In the genomic region with DNA sequence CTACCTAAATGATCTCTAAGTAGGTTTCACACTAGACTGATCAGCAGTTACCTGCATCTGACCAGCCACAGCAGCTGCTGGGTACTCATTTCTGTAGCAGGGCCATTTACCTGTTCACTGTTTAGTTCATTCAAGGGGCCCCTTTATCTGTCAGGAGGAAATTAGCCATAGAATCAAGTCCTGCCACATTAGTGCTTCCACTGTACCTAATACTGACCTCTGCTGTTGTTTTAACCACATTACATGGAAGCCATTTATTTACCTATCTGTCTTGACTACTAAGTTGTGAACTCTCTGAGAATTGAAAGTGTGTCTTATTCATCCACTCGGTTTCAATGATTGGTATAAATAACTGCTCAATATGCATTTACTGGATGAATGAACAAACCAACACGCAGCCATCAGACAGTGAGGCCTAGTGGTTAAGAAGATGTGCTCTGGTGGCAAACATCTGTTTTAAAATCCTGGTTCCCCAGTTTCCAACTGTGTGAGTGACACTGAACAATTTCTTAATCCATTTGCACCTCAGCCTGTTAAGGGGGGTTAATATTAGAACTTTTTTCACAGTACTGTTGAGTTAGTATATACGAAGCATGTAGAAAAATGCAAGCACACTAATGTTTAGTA, we compare ENCODE assay signal across 9 cellular contexts. TPM values are rescaled to one million over a fixed set of nuclear protein-coding genes. Genes with fewer than 3 reads are reported as not detected.
A peak's percentile ranks its signal among the peaks of the same experiment; 100 is the strongest.
DNase-seq lines count a peak whose midpoint lies in the region; ATAC-seq and TF ChIP-seq lines count a peak whose summit lies in the region.
"Had no signal": no experiment of that assay in that cellular context is flagged by ENCODE, and none has a peak within 500 bp of the region (broad histone marks: within the 10 kb centered on the region; RNA-seq: fewer than 3 reads in every experiment).

No MANE protein-coding gene starts in this region.

- H3K36me3 ChIP-seq in DND-41 (ENCODE audit: insufficient read depth, low read length): no peaks in the 10 kb centered on the region
- H3K36me3 ChIP-seq in SJCRH30: no peaks in the 10 kb centered on the region
- H3K36me3 ChIP-seq in naive thymus-derived CD4-positive, alpha-beta T cell (ENCODE audit: control insufficient read depth in 2 of 3, insufficient read depth in 3 of 3, low read length in 3 of 3): no peaks in the 10 kb centered on the region
- H3K36me3 ChIP-seq: neutrophil had no signal

- H3K27ac ChIP-seq in 22Rv1 (no peak overlapping the region), DND-41 (ENCODE audit: low read length) (no peak overlapping the region), SJCRH30 (no peak overlapping the region)
- H3K27ac ChIP-seq in naive thymus-derived CD4-positive, alpha-beta T cell (ENCODE audit: low read depth, low read length): no peak overlapping the region
- H3K27ac ChIP-seq: neutrophil had no signal

- H2AFZ ChIP-seq in DND-41 (ENCODE audit: low read depth, low read length): 0 out of 2 replicates have a peak overlapping the region, but pooled peaks have one; percentile 22

- intact Hi-C loops in naive thymus-derived CD4-positive, alpha-beta T cell (cut with micrococcal nuclease): loop anchor here (1.0 to 2.0 kb wide), 9 partner anchors 20 to 1655 kb away; partner anchors contain the start of gene ANXA5 (in 1 of the 2)

- H3K36me3 Mint-ChIP-seq in endothelial cell (ENCODE audit: low read depth, unreplicated experiment): no peaks in the 10 kb centered on the region
- no peaks in the 10 kb centered on the region for H3K36me3 Mint-ChIP-seq in naive thymus-derived CD4-positive, alpha-beta T cell

- no peaks in the 10 kb centered on the region for H3K27me3 Mint-ChIP-seq in endothelial cell (ENCODE audit: unreplicated experiment)
- peaks cover 0 to 10% (median 5%) of the 10 kb centered on the region in 5 donors for H3K27me3 Mint-ChIP-seq in naive thymus-derived CD4-positive, alpha-beta T cell

- H3K4me3 ChIP-seq in DND-41 (ENCODE audit: low read depth in 1 of 2, low read length in 2 of 2) (no peak overlapping the region), SJCRH30 (no peak overlapping the region)
- no peak overlapping the region for H3K4me3 ChIP-seq in naive thymus-derived CD4-positive, alpha-beta T cell (ENCODE audit: low read length)

- H3K4me3 Mint-ChIP-seq in endothelial cell (ENCODE audit: unreplicated experiment): no peak overlapping the region
- no peak overlapping the region for H3K4me3 Mint-ChIP-seq in naive thymus-derived CD4-positive, alpha-beta T cell

- POLR2A ChIA-PET in naive thymus-derived CD4-positive, alpha-beta T cell (lab: Charles Lee): no interaction called here

- no peak overlapping the region for H3K27ac Mint-ChIP-seq in endothelial cell (ENCODE audit: unreplicated experiment)
- H3K27ac Mint-ChIP-seq in naive thymus-derived CD4-positive, alpha-beta T cell: no peak overlapping the region

- no peaks in the 10 kb centered on the region for H3K9me3 Mint-ChIP-seq in endothelial cell (ENCODE audit: unreplicated experiment)
- peaks cover 0 to 3% (median 0%) of the 10 kb centered on the region in 11 donors for H3K9me3 Mint-ChIP-seq in naive thymus-derived CD4-positive, alpha-beta T cell

- H3K4me1 Mint-ChIP-seq in endothelial cell (ENCODE audit: unreplicated experiment): no peaks in the 10 kb centered on the region
- H3K4me1 Mint-ChIP-seq in naive thymus-derived CD4-positive, alpha-beta T cell: peaks cover 0 to 4% (median 0%) of the 10 kb centered on the region in 7 donors

- H3K4me2 ChIP-seq in DND-41 (ENCODE audit: insufficient read depth, low read length): no peak overlapping the region

- H4K20me1 ChIP-seq in DND-41 (ENCODE audit: insufficient read depth, low read length): no peaks in the 10 kb centered on the region

- no peak for DNase-seq in DND-41
- peak; percentile 22 for DNase-seq in HPDE6-E6E7 (ENCODE audit: extremely low spot score)
- DNase-seq in SJCRH30: peak; percentile 15 to 81
- peak; percentile 11 for DNase-seq in endothelial cell (ENCODE audit: low spot score)
- peak in 6 of 9 donors; percentile 3 to 50 (median 32) for DNase-seq in naive thymus-derived CD4-positive, alpha-beta T cell
- DNase-seq in islet precursor cell: no peak

- no peaks in the 10 kb centered on the region for H3K79me2 ChIP-seq in DND-41 (ENCODE audit: insufficient read depth, low read length)

- no peak overlapping the region for H3K9ac ChIP-seq in DND-41 (ENCODE audit: low read depth, low read length)

- TF ChIP-seq CTCF in 22Rv1 (IDR thresholded peaks at IDR 0.05) (peak; percentile 81), DND-41 (IDR thresholded peaks at IDR 0.05; ENCODE audit: borderline replicate concordance, extremely low read depth, low read length, poor library complexity, severe bottlenecking) (peak; percentile 69), endothelial cell (IDR thresholded peaks at IDR 0.05; ENCODE audit: unreplicated experiment) (peak; percentile 49)

- peak; percentile 87 for ATAC-seq in DND-41 (ENCODE audit: insufficient read depth, low read depth)
- ATAC-seq in GM21528 (IDR thresholded peaks at IDR 0.05; ENCODE audit: low FRiP score, unreplicated experiment): peak; percentile 99
- ATAC-seq in naive thymus-derived CD4-positive, alpha-beta T cell: peak; percentile 93

- no peaks in the 10 kb centered on the region for H3K9me3 ChIP-seq in DND-41 (ENCODE audit: insufficient read depth, low read length, severe bottlenecking)
- no peaks in the 10 kb centered on the region for H3K9me3 ChIP-seq in SJCRH30 (replicated peaks)
- H3K9me3 ChIP-seq in naive thymus-derived CD4-positive, alpha-beta T cell (ENCODE audit: control insufficient read depth in 2 of 3, low read length in 3 of 3): no peaks in the 10 kb centered on the region
- H3K9me3 ChIP-seq: neutrophil had no signal

- H3K4me1 ChIP-seq in DND-41 (ENCODE audit: insufficient read depth, low read length): no peaks in the 10 kb centered on the region
- no peaks in the 10 kb centered on the region; the same call in 1 of the 2 replicates for H3K4me1 ChIP-seq in SJCRH30
- no peaks in the 10 kb centered on the region for H3K4me1 ChIP-seq in naive thymus-derived CD4-positive, alpha-beta T cell (ENCODE audit: control insufficient read depth in 2 of 2, insufficient read depth in 2 of 2, low read length in 2 of 2)

- CTCF ChIA-PET in naive thymus-derived CD4-positive, alpha-beta T cell (lab: Charles Lee): no interaction called here

- no peaks in the 10 kb centered on the region for H3K27me3 ChIP-seq in DND-41 (ENCODE audit: insufficient read depth, low read length, poor library complexity)
- no peaks in the 10 kb centered on the region for H3K27me3 ChIP-seq in SJCRH30
- no peaks in the 10 kb centered on the region for H3K27me3 ChIP-seq in naive thymus-derived CD4-positive, alpha-beta T cell (ENCODE audit: control insufficient read depth in 2 of 2, insufficient read depth in 2 of 2, low read length in 2 of 2)
- H3K27me3 ChIP-seq: neutrophil had no signal

RNA-seq across cellular contexts. Expression of gene ANXA5, which starts 30.0 kb away (rescaled TPM):
- total RNA-seq in SJCRH30 (2014; rRNA removed; shearing (Covaris generic)): 442 and 448 TPM in 2 replicates
- total RNA-seq in endothelial cell (ENCODE audit: unreplicated experiment): 296 TPM
- 100 to 1,000 TPM in 2 of 5 experiments, 10 to 100 TPM in 3; 25.5 to 180 (median 49.5) TPM for total RNA-seq in naive thymus-derived CD4-positive, alpha-beta T cell
- polyA plus RNA-seq in naive thymus-derived CD4-positive, alpha-beta T cell: 10 to 100 TPM; 46.0 to 91.0 TPM

RNA-seq across cellular contexts. Expression of gene SMIM43, which starts 38.2 kb away (rescaled TPM):
- total RNA-seq in SJCRH30 (2014; rRNA removed; shearing (Covaris generic)): 0.08 TPM in 1 of 2 replicates, not detected in the other
- 19.8 TPM for total RNA-seq in endothelial cell (ENCODE audit: unreplicated experiment)
- total RNA-seq in naive thymus-derived CD4-positive, alpha-beta T cell: not detected
- polyA plus RNA-seq in naive thymus-derived CD4-positive, alpha-beta T cell: not detected

Comparison
In these comparisons a context has a peak if more than half of its experiments do, and no peak if none do; other contexts are left out.
1. DNase-seq: peak in HPDE6-E6E7 (single experiment), SJCRH30 (2 of 2), endothelial cell (single experiment) and naive thymus-derived CD4-positive, alpha-beta T cell (6 of 9); none in DND-41 (single experiment) and islet precursor cell (single experiment).
2. RNA of gene SMIM43, which starts 38.2 kb away (total RNA-seq): 19.8 TPM in endothelial cell (single experiment); 0.08 TPM in SJCRH30 and not detected in naive thymus-derived CD4-positive, alpha-beta T cell; every median in the first group is over 10 times any median in the second.
3. Peak in every context shown above with its lines, with median percentiles within 50 percentile points of each other: CTCF ChIP-seq and ATAC-seq.